ENCODE assay signal across 1 cellular context in the genomic region with DNA sequence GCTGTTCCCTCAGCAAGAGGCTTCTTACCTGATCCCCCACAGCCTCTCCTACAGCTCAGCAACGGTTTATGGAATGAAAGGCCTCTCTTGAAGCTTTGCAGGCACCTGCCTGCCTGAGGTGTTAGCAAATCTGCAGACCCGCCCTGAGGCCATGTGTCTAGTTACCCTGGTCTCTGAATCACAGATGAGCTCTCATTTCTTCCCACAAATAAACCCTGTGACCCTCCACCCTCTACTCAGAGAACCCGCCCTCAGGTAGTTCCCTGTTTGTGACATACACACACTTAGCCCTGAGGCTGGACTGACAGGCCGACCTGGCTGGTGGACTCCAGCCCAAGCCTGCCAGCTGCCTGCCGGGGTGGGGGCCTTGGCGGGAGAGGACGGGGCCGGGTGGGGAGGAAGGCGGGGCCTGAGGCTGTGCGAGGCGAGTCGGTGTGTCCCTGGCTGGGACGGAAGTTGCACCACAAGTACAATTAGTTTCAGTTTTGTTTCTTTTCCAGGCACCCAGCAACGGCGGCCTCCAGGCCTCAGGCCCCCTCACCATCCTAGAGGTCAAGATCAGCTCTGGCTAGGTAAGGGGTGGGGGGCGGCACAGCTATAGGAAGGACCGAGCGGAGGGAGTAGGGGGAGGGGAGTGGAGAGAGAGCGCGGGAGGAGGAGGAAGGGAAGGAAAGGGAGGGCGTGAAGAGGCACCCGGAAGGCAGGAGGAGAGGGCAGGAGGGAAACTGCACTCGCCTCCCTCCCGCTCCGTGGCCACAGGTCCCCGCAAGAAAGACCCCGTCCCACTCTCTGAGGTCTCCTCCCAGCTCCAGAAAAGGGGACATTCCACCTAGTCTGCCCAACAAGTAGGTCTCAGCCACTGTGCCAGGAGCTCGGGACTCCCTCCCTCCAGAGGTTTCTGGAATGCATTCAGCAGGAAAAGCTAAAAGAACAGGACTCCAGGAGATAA.
A peak's percentile ranks its signal among the peaks of the same experiment; 100 is the strongest.
TF ChIP-seq lines count a peak whose summit lies in the region.

Gene TRIM56 (plus strand): TSS at position 482 of the 949 bp plus-strand sequence. CDS start 1,832 bp downstream, outside the sequence.

TF ChIP-seq in K562, 482 proteins besides CTCF, POLR2A, EP300 and RAD21 (continued from another document and continues in another):
- TF ChIP-seq, protein P1, sequence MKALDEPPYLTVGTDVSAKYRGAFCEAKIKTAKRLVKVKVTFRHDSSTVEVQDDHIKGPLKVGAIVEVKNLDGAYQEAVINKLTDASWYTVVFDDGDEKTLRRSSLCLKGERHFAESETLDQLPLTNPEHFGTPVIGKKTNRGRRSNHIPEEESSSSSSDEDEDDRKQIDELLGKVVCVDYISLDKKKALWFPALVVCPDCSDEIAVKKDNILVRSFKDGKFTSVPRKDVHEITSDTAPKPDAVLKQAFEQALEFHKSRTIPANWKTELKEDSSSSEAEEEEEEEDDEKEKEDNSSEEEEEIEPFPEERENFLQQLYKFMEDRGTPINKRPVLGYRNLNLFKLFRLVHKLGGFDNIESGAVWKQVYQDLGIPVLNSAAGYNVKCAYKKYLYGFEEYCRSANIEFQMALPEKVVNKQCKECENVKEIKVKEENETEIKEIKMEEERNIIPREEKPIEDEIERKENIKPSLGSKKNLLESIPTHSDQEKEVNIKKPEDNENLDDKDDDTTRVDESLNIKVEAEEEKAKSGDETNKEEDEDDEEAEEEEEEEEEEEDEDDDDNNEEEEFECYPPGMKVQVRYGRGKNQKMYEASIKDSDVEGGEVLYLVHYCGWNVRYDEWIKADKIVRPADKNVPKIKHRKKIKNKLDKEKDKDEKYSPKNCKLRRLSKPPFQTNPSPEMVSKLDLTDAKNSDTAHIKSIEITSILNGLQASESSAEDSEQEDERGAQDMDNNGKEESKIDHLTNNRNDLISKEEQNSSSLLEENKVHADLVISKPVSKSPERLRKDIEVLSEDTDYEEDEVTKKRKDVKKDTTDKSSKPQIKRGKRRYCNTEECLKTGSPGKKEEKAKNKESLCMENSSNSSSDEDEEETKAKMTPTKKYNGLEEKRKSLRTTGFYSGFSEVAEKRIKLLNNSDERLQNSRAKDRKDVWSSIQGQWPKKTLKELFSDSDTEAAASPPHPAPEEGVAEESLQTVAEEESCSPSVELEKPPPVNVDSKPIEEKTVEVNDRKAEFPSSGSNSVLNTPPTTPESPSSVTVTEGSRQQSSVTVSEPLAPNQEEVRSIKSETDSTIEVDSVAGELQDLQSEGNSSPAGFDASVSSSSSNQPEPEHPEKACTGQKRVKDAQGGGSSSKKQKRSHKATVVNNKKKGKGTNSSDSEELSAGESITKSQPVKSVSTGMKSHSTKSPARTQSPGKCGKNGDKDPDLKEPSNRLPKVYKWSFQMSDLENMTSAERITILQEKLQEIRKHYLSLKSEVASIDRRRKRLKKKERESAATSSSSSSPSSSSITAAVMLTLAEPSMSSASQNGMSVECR (CRISPR knock-in tag; IDR thresholded peaks at IDR 0.05) = peak; percentile 36; the same call in 1 of the 2 replicates
- TF ChIP-seq ZNF431 (CRISPR knock-in tag; IDR thresholded peaks at IDR 0.05) = no peak
- TF ChIP-seq ZNF444 (CRISPR knock-in tag; IDR thresholded peaks at IDR 0.05) = no peak
- no peak for TF ChIP-seq TFAM (CRISPR knock-in tag; conservative IDR thresholded peaks at IDR 0.05)
- no peak for TF ChIP-seq KHSRP (IDR thresholded peaks at IDR 0.05)
- TF ChIP-seq, protein P2, sequence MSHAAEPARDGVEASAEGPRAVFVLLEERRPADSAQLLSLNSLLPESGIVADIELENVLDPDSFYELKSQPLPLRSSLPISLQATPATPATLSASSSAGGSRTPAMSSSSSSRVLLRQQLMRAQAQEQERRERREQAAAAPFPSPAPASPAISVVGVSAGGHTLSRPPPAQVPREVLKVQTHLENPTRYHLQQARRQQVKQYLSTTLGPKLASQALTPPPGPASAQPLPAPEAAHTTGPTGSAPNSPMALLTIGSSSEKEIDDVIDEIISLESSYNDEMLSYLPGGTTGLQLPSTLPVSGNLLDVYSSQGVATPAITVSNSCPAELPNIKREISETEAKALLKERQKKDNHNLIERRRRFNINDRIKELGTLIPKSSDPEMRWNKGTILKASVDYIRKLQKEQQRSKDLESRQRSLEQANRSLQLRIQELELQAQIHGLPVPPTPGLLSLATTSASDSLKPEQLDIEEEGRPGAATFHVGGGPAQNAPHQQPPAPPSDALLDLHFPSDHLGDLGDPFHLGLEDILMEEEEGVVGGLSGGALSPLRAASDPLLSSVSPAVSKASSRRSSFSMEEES (CRISPR knock-in tag; IDR thresholded peaks at IDR 0.05) = no peak
- no peak for TF ChIP-seq CTCFL (IDR thresholded peaks at IDR 0.05; ENCODE audit: borderline replicate concordance, insufficient read depth, low read depth, low read length, poor library complexity, severe bottlenecking)
- no peak for TF ChIP-seq ZNF384 (IDR thresholded peaks at IDR 0.05; ENCODE audit: low read depth, low read length)
- TF ChIP-seq ZNF696 (CRISPR knock-in tag; conservative IDR thresholded peaks at IDR 0.05) = no peak
- TF ChIP-seq MTA1 (IDR thresholded peaks at IDR 0.05; ENCODE audit: borderline replicate concordance) = peak; percentile 75; the same call in 1 of the 2 replicates
- TF ChIP-seq ZKSCAN3 (CRISPR knock-in tag; IDR thresholded peaks at IDR 0.05) = no peak
- TF ChIP-seq ZNF277 (CRISPR knock-in tag; IDR thresholded peaks at IDR 0.05; ENCODE audit: borderline replicate concordance) = no peak
- no peak for TF ChIP-seq FOXK1 (CRISPR knock-in tag; IDR thresholded peaks at IDR 0.05; ENCODE audit: borderline replicate concordance)
- TF ChIP-seq, protein P3, sequence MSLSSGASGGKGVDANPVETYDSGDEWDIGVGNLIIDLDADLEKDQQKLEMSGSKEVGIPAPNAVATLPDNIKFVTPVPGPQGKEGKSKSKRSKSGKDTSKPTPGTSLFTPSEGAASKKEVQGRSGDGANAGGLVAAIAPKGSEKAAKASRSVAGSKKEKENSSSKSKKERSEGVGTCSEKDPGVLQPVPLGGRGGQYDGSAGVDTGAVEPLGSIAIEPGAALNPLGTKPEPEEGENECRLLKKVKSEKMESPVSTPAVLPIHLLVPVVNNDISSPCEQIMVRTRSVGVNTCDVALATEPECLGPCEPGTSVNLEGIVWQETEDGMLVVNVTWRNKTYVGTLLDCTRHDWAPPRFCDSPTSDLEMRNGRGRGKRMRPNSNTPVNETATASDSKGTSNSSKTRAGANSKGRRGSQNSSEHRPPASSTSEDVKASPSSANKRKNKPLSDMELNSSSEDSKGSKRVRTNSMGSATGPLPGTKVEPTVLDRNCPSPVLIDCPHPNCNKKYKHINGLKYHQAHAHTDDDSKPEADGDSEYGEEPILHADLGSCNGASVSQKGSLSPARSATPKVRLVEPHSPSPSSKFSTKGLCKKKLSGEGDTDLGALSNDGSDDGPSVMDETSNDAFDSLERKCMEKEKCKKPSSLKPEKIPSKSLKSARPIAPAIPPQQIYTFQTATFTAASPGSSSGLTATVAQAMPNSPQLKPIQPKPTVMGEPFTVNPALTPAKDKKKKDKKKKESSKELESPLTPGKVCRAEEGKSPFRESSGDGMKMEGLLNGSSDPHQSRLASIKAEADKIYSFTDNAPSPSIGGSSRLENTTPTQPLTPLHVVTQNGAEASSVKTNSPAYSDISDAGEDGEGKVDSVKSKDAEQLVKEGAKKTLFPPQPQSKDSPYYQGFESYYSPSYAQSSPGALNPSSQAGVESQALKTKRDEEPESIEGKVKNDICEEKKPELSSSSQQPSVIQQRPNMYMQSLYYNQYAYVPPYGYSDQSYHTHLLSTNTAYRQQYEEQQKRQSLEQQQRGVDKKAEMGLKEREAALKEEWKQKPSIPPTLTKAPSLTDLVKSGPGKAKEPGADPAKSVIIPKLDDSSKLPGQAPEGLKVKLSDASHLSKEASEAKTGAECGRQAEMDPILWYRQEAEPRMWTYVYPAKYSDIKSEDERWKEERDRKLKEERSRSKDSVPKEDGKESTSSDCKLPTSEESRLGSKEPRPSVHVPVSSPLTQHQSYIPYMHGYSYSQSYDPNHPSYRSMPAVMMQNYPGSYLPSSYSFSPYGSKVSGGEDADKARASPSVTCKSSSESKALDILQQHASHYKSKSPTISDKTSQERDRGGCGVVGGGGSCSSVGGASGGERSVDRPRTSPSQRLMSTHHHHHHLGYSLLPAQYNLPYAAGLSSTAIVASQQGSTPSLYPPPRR (CRISPR knock-in tag; IDR thresholded peaks at IDR 0.05; ENCODE audit: borderline replicate concordance) = no peak
- no peak for TF ChIP-seq FOS (IDR thresholded peaks at IDR 0.05; ENCODE audit: extremely low read depth, insufficient read length)
- TF ChIP-seq DDX20 (tag; IDR thresholded peaks at IDR 0.05; ENCODE audit: low read depth) = no peak
- no peak for TF ChIP-seq CHD4 (IDR thresholded peaks at IDR 0.05; ENCODE audit: insufficient read depth, insufficient replicate concordance, low read depth, low read length, poor library complexity, severe bottlenecking)
- TF ChIP-seq EP400 (IDR thresholded peaks at IDR 0.05) = peak; percentile 89
- TF ChIP-seq MAZ (CRISPR knock-in tag; conservative IDR thresholded peaks at IDR 0.05 in 1 of 2, IDR thresholded peaks at IDR 0.05 in 1 of 2) = peak; percentile 87 to 99
- no peak for TF ChIP-seq TCF7 (IDR thresholded peaks at IDR 0.05; ENCODE audit: borderline replicate concordance)
- TF ChIP-seq ZNF280A (IDR thresholded peaks at IDR 0.05; ENCODE audit: low read depth, partially characterized antibody) = no peak
- no peak for TF ChIP-seq RBM39 (optimal IDR thresholded peaks at IDR 0.05; ENCODE audit: low read depth, low read length)
- peak; percentile 61; the same call in 1 of the 2 replicates for TF ChIP-seq ZBTB26 (CRISPR knock-in tag; IDR thresholded peaks at IDR 0.05)
- TF ChIP-seq ZSCAN32 (CRISPR knock-in tag; IDR thresholded peaks at IDR 0.05) = no peak
- TF ChIP-seq, protein P4, sequence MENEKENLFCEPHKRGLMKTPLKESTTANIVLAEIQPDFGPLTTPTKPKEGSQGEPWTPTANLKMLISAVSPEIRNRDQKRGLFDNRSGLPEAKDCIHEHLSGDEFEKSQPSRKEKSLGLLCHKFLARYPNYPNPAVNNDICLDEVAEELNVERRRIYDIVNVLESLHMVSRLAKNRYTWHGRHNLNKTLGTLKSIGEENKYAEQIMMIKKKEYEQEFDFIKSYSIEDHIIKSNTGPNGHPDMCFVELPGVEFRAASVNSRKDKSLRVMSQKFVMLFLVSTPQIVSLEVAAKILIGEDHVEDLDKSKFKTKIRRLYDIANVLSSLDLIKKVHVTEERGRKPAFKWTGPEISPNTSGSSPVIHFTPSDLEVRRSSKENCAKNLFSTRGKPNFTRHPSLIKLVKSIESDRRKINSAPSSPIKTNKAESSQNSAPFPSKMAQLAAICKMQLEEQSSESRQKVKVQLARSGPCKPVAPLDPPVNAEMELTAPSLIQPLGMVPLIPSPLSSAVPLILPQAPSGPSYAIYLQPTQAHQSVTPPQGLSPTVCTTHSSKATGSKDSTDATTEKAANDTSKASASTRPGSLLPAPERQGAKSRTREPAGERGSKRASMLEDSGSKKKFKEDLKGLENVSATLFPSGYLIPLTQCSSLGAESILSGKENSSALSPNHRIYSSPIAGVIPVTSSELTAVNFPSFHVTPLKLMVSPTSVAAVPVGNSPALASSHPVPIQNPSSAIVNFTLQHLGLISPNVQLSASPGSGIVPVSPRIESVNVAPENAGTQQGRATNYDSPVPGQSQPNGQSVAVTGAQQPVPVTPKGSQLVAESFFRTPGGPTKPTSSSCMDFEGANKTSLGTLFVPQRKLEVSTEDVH (IDR thresholded peaks at IDR 0.05; ENCODE audit: low read depth, partially characterized antibody) = peak; percentile 99
- no peak for TF ChIP-seq BMI1 (IDR thresholded peaks at IDR 0.05; ENCODE audit: low read length)
- no peak for TF ChIP-seq ZNF57 (CRISPR knock-in tag; IDR thresholded peaks at IDR 0.05)
- peak; percentile 22 for TF ChIP-seq KDM5B (IDR thresholded peaks at IDR 0.05; ENCODE audit: insufficient replicate concordance, low read depth, low read length)
- TF ChIP-seq ZNF274 (IDR thresholded peaks at IDR 0.05; ENCODE audit: borderline replicate concordance, low read depth, low read length) = no peak
- TF ChIP-seq POLR2G (IDR thresholded peaks at IDR 0.05; ENCODE audit: low read depth, low read length) = peak; percentile 75; the same call in 1 of the 2 replicates
- TF ChIP-seq ZBTB8A (IDR thresholded peaks at IDR 0.05; ENCODE audit: partially characterized antibody) = no peak
